ENCODE assay signal across 1 cellular context in the genomic region with DNA sequence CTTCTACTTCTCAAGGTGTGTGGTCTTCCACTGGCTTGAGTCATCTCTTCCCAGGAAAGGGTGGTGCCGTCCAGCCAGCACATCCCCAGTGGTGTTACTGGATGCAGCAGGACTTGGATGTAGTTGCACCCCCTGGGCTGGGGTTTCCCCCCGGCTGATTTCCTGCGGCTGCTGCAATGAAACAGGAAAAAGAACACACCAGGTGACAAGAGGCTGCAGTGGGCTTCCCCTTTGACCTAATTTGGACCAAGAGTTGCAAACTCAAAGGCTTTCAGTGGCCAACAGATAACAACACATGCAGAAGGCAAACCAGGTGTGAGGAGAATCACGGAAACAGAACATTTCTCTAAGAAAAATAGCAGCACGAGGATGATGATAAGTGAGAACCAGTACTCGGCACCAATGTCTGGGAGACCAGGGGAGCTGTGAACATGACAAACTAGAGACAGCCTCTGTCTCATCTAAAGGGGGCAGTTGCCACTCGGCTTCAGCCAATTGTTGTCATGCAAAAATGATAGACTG.
TF ChIP-seq lines count a peak whose summit lies in the region.

No MANE protein-coding gene starts in this region.

TF ChIP-seq in GM23338, 12 proteins besides CTCF, POLR2A, EP300 and RAD21 (continued from another document):
- TF ChIP-seq, protein P1, sequence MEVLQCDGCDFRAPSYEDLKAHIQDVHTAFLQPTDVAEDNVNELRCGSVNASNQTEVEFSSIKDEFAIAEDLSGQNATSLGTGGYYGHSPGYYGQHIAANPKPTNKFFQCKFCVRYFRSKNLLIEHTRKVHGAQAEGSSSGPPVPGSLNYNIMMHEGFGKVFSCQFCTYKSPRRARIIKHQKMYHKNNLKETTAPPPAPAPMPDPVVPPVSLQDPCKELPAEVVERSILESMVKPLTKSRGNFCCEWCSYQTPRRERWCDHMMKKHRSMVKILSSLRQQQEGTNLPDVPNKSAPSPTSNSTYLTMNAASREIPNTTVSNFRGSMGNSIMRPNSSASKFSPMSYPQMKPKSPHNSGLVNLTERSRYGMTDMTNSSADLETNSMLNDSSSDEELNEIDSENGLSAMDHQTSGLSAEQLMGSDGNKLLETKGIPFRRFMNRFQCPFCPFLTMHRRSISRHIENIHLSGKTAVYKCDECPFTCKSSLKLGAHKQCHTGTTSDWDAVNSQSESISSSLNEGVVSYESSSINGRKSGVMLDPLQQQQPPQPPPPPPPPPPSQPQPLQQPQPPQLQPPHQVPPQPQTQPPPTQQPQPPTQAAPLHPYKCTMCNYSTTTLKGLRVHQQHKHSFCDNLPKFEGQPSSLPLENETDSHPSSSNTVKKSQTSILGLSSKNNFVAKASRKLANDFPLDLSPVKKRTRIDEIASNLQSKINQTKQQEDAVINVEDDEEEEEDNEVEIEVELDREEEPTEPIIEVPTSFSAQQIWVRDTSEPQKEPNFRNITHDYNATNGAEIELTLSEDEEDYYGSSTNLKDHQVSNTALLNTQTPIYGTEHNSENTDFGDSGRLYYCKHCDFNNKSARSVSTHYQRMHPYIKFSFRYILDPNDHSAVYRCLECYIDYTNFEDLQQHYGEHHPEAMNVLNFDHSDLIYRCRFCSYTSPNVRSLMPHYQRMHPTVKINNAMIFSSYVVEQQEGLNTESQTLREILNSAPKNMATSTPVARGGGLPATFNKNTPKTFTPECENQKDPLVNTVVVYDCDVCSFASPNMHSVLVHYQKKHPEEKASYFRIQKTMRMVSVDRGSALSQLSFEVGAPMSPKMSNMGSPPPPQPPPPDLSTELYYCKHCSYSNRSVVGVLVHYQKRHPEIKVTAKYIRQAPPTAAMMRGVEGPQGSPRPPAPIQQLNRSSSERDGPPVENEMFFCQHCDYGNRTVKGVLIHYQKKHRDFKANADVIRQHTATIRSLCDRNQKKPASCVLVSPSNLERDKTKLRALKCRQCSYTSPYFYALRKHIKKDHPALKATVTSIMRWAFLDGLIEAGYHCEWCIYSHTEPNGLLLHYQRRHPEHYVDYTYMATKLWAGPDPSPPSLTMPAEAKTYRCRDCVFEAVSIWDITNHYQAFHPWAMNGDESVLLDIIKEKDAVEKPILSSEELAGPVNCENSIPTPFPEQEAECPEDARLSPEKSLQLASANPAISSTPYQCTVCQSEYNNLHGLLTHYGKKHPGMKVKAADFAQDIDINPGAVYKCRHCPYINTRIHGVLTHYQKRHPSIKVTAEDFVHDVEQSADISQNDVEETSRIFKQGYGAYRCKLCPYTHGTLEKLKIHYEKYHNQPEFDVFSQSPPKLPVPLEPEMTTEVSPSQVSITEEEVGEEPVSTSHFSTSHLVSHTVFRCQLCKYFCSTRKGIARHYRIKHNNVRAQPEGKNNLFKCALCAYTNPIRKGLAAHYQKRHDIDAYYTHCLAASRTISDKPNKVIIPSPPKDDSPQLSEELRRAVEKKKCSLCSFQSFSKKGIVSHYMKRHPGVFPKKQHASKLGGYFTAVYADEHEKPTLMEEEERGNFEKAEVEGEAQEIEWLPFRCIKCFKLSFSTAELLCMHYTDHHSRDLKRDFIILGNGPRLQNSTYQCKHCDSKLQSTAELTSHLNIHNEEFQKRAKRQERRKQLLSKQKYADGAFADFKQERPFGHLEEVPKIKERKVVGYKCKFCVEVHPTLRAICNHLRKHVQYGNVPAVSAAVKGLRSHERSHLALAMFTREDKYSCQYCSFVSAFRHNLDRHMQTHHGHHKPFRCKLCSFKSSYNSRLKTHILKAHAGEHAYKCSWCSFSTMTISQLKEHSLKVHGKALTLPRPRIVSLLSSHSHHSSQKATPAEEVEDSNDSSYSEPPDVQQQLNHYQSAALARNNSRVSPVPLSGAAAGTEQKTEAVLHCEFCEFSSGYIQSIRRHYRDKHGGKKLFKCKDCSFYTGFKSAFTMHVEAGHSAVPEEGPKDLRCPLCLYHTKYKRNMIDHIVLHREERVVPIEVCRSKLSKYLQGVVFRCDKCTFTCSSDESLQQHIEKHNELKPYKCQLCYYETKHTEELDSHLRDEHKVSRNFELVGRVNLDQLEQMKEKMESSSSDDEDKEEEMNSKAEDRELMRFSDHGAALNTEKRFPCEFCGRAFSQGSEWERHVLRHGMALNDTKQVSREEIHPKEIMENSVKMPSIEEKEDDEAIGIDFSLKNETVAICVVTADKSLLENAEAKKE (CRISPR knock-in tag; IDR thresholded peaks at IDR 0.05): no peak
- TF ChIP-seq ZNF331 (CRISPR knock-in tag; IDR thresholded peaks at IDR 0.05; ENCODE audit: low read depth): no peak
- TF ChIP-seq CREB1 (CRISPR knock-in tag; IDR thresholded peaks at IDR 0.05; ENCODE audit: low read depth): no peak
- TF ChIP-seq, protein P2, sequence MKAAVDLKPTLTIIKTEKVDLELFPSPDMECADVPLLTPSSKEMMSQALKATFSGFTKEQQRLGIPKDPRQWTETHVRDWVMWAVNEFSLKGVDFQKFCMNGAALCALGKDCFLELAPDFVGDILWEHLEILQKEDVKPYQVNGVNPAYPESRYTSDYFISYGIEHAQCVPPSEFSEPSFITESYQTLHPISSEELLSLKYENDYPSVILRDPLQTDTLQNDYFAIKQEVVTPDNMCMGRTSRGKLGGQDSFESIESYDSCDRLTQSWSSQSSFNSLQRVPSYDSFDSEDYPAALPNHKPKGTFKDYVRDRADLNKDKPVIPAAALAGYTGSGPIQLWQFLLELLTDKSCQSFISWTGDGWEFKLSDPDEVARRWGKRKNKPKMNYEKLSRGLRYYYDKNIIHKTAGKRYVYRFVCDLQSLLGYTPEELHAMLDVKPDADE (IDR thresholded peaks at IDR 0.05): no peak
- no peak for TF ChIP-seq JUNB (IDR thresholded peaks at IDR 0.05; ENCODE audit: unreplicated experiment)
- no peak for TF ChIP-seq ZNF114 (CRISPR knock-in tag; IDR thresholded peaks at IDR 0.05)
- no peak for TF ChIP-seq POLR2AphosphoS5 (IDR thresholded peaks at IDR 0.05; ENCODE audit: low read depth)
- TF ChIP-seq NANOG (IDR thresholded peaks at IDR 0.05; ENCODE audit: borderline replicate concordance): no peak
